ENCODE assay signal across 15 cellular contexts in genomic region chr10:83724471-83725241, GRCh38.
DNase-seq lines count a peak whose midpoint lies in the region; ATAC-seq and TF ChIP-seq lines count a peak whose summit lies in the region.
"Had no signal": no experiment of that assay in that cellular context is flagged by ENCODE, and none has a peak within 500 bp of the region (broad histone marks: within the 10 kb centered on the region; RNA-seq: fewer than 3 reads in every experiment).

No MANE protein-coding gene starts in this region.

- H3K4me1 ChIP-seq in mammary epithelial cell (ENCODE audit: insufficient read depth, low read length) (no peaks in the 10 kb centered on the region), tibial artery (peaks cover 0 to 4% (median 0%) of the 10 kb centered on the region in 4 donors)
- H3K4me1 ChIP-seq: Caco-2, parathyroid adenoma had no signal

- TF ChIP-seq CTCF in MCF 10A (IDR thresholded peaks at IDR 0.05; ENCODE audit: unreplicated experiment) (no peak), mammary epithelial cell (conservative IDR thresholded peaks at IDR 0.05 in 1 of 2, IDR thresholded peaks at IDR 0.05 in 1 of 2; ENCODE audit: extremely low read depth in 1 of 2, insufficient read depth in 1 of 2, low read depth in 1 of 2, low read length in 2 of 2) (no peak), tibial artery (IDR thresholded peaks at IDR 0.05) (no peak)

- no peaks in the 10 kb centered on the region for H3K27me3 Mint-ChIP-seq in MCF 10A (ENCODE audit: insufficient read depth, unreplicated experiment)
- no peaks in the 10 kb centered on the region for H3K27me3 Mint-ChIP-seq in activated naive CD4-positive, alpha-beta T cell treated with anti-CD3 and anti-CD28 coated beads, Interleukin-2, amount 10 ng/mL, durations not matched to agents 7 days and 5 days

- H3K4me2 ChIP-seq in mammary epithelial cell (ENCODE audit: insufficient read depth, low read depth, low read length) = no peak overlapping the region

- no peaks in the 10 kb centered on the region for H3K36me3 Mint-ChIP-seq in MCF 10A (ENCODE audit: insufficient read depth, unreplicated experiment)
- H3K36me3 Mint-ChIP-seq in activated naive CD4-positive, alpha-beta T cell treated with anti-CD3 and anti-CD28 coated beads, Interleukin-2, amount 10 ng/mL, durations not matched to agents 7 days and 5 days = no peaks in the 10 kb centered on the region
- no peaks in the 10 kb centered on the region for H3K36me3 Mint-ChIP-seq in stimulated activated effector memory CD8-positive, alpha-beta T cell treated with anti-CD3 and anti-CD28 coated beads, Interleukin-12 subunit alpha, Interleukin-12 subunit beta, amount 100 ng/mL, for 72 hours

- no peaks in the 10 kb centered on the region for H4K20me1 ChIP-seq in mammary epithelial cell (ENCODE audit: insufficient read depth, low read length)

- dilution Hi-C loops in mammary epithelial cell (cut with HindIII; ENCODE audit: low sequenced_read_pairs) = no loop called here

- H2AFZ ChIP-seq in mammary epithelial cell (ENCODE audit: low read depth, low read length) = no peak overlapping the region
- H2AFZ ChIP-seq: parathyroid adenoma had no signal

- DNase-seq in MCF 10A (ENCODE audit: unreplicated experiment) (peak; percentile 16), mammary epithelial cell (no peak), tibial artery (no peak), CD1c-positive myeloid dendritic cell (ENCODE audit: extremely low spot score) (no peak)
- DNase-seq in activated naive CD4-positive, alpha-beta T cell treated with anti-CD3 and anti-CD28 coated beads, Interleukin-2, amount 10 ng/mL, durations not matched to agents 7 days and 5 days = no peak
- DNase-seq in stimulated activated effector memory CD8-positive, alpha-beta T cell treated with anti-CD3 and anti-CD28 coated beads, Interleukin-12 subunit alpha, Interleukin-12 subunit beta, amount 100 ng/mL, for 72 hours (ENCODE audit: low spot score in 2 of 2) = no peak
- DNase-seq: Caco-2, cerebellar nuclear complex, left cardiac atrium, SHP77 had no signal

- in situ Hi-C loops in mammary epithelial cell (cut with MboI; ENCODE audit: low sequenced_read_pairs in 2 of 2) = no loop called here

- H3K9me3 ChIP-seq in mammary epithelial cell (replicated peaks; ENCODE audit: insufficient read depth, low read length) (no peaks in the 10 kb centered on the region), tibial artery (peaks cover 0 to 2% (median 0%) of the 10 kb centered on the region in 3 donors)

- peak; percentile 89 for ATAC-seq in HG02588 (IDR thresholded peaks at IDR 0.05; ENCODE audit: unreplicated experiment)
- peak; percentile 59 for ATAC-seq in HG03457 (IDR thresholded peaks at IDR 0.05; ENCODE audit: unreplicated experiment)
- ATAC-seq in stimulated activated effector memory CD8-positive, alpha-beta T cell treated with anti-CD3 and anti-CD28 coated beads, Interleukin-12 subunit alpha, Interleukin-12 subunit beta, amount 100 ng/mL, for 72 hours = no peak

- H3K79me2 ChIP-seq in mammary epithelial cell (ENCODE audit: insufficient read depth, low read length) = no peaks in the 10 kb centered on the region
- H3K79me2 ChIP-seq: parathyroid adenoma had no signal

- POLR2A ChIA-PET in MCF 10A (lab: Yijun Ruan, JAX) = no interaction called here

- no peak overlapping the region for H3K4me3 ChIP-seq in mammary epithelial cell (replicated peaks in 1 of 3; ENCODE audit: insufficient read depth in 1 of 3, low read depth in 2 of 3, low read length in 3 of 3)
- no peak overlapping the region for H3K4me3 ChIP-seq in tibial artery

- no peaks in the 10 kb centered on the region for H3K27me3 ChIP-seq in mammary epithelial cell (ENCODE audit: insufficient read depth, low read length)
- no peaks in the 10 kb centered on the region for H3K27me3 ChIP-seq in tibial artery

- no peaks in the 10 kb centered on the region for H3K9me3 Mint-ChIP-seq in MCF 10A (ENCODE audit: unreplicated experiment)
- H3K9me3 Mint-ChIP-seq in activated naive CD4-positive, alpha-beta T cell treated with anti-CD3 and anti-CD28 coated beads, Interleukin-2, amount 10 ng/mL, durations not matched to agents 7 days and 5 days = no peaks in the 10 kb centered on the region
- H3K9me3 Mint-ChIP-seq in stimulated activated effector memory CD8-positive, alpha-beta T cell treated with anti-CD3 and anti-CD28 coated beads, Interleukin-12 subunit alpha, Interleukin-12 subunit beta, amount 100 ng/mL, for 72 hours = no peaks in the 10 kb centered on the region

- BruUV-seq in MCF 10A (replicated peaks; lab: Mats Ljungman, UMichigan) (no TSS peak), mammary epithelial cell (replicated peaks; lab: Mats Ljungman, UMichigan) (no TSS peak)

- no peak overlapping the region for H3K4me3 Mint-ChIP-seq in MCF 10A (ENCODE audit: unreplicated experiment)
- H3K4me3 Mint-ChIP-seq in activated naive CD4-positive, alpha-beta T cell treated with anti-CD3 and anti-CD28 coated beads, Interleukin-2, amount 10 ng/mL, durations not matched to agents 7 days and 5 days = no peak overlapping the region
- H3K4me3 Mint-ChIP-seq in stimulated activated effector memory CD8-positive, alpha-beta T cell treated with anti-CD3 and anti-CD28 coated beads, Interleukin-12 subunit alpha, Interleukin-12 subunit beta, amount 100 ng/mL, for 72 hours = no peak overlapping the region

- CTCF ChIA-PET in MCF 10A (lab: Yijun Ruan, JAX) = no interaction called here
- CTCF ChIA-PET in mammary epithelial cell (lab: Charles Lee; ENCODE audit: low non-redundant PET) = no interaction called here
- CTCF ChIA-PET in activated naive CD4-positive, alpha-beta T cell treated with anti-CD3 and anti-CD28 coated beads, Interleukin-2, amount 10 ng/mL, durations not matched to agents 7 days and 5 days (lab: Charles Lee) = no interaction called here

- peak overlapping the region; percentile 63 for H3K27ac Mint-ChIP-seq in MCF 10A (ENCODE audit: low read depth, unreplicated experiment)
- no peak overlapping the region for H3K27ac Mint-ChIP-seq in activated naive CD4-positive, alpha-beta T cell treated with anti-CD3 and anti-CD28 coated beads, Interleukin-2, amount 10 ng/mL, durations not matched to agents 7 days and 5 days
- H3K27ac Mint-ChIP-seq in stimulated activated effector memory CD8-positive, alpha-beta T cell treated with anti-CD3 and anti-CD28 coated beads, Interleukin-12 subunit alpha, Interleukin-12 subunit beta, amount 100 ng/mL, for 72 hours = no peak overlapping the region

- 42% methylated on average over 5 of the region's 5 CpGs for WGBS in mammary epithelial cell (ENCODE audit: low coverage, missing lambda C conversion rate)

- H3K36me3 ChIP-seq in mammary epithelial cell (ENCODE audit: insufficient read depth, low read length) (no peaks in the 10 kb centered on the region), tibial artery (no peaks in the 10 kb centered on the region)

- H3K9ac ChIP-seq in mammary epithelial cell (ENCODE audit: insufficient read depth, low read length) = no peak overlapping the region
- H3K9ac ChIP-seq: parathyroid adenoma had no signal

- intact Hi-C loops in MCF 10A (cut with micrococcal nuclease) = no loop called here
- intact Hi-C loops in mammary epithelial cell (cut with micrococcal nuclease) = no loop called here
- intact Hi-C loops in tibial artery (cut with DNase I; ENCODE audit: low total_unique reads) = no loop called here

- peaks cover 17% of the 10 kb centered on the region for H3K4me1 Mint-ChIP-seq in MCF 10A (ENCODE audit: insufficient read depth, unreplicated experiment)
- H3K4me1 Mint-ChIP-seq in activated naive CD4-positive, alpha-beta T cell treated with anti-CD3 and anti-CD28 coated beads, Interleukin-2, amount 10 ng/mL, durations not matched to agents 7 days and 5 days = no peaks in the 10 kb centered on the region
- H3K4me1 Mint-ChIP-seq in stimulated activated effector memory CD8-positive, alpha-beta T cell treated with anti-CD3 and anti-CD28 coated beads, Interleukin-12 subunit alpha, Interleukin-12 subunit beta, amount 100 ng/mL, for 72 hours = no peaks in the 10 kb centered on the region

- H3K27ac ChIP-seq in mammary epithelial cell (ENCODE audit: insufficient read depth, low read depth, low read length) (no peak overlapping the region), tibial artery (peak overlapping the region; percentile 37 to 38)
- H3K27ac ChIP-seq: 22Rv1, HL-60, parathyroid adenoma had no signal
